ENCODE assay signal across 2 cellular contexts in genomic region chr17:77927777-77928518, GRCh38.
TF ChIP-seq lines count a peak whose summit lies in the region.

No MANE protein-coding gene starts in this region.

TF ChIP-seq in SK-N-SH, 30 proteins besides CTCF, POLR2A, EP300 and RAD21 (continued from another document):
- TF ChIP-seq, protein P1, sequence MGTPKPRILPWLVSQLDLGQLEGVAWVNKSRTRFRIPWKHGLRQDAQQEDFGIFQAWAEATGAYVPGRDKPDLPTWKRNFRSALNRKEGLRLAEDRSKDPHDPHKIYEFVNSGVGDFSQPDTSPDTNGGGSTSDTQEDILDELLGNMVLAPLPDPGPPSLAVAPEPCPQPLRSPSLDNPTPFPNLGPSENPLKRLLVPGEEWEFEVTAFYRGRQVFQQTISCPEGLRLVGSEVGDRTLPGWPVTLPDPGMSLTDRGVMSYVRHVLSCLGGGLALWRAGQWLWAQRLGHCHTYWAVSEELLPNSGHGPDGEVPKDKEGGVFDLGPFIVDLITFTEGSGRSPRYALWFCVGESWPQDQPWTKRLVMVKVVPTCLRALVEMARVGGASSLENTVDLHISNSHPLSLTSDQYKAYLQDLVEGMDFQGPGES (IDR thresholded peaks at IDR 0.05; ENCODE audit: low read depth, low read length), result no peak
- no peak for TF ChIP-seq GATA2 (CRISPR knock-in tag; IDR thresholded peaks at IDR 0.05)
- TF ChIP-seq, protein P2, sequence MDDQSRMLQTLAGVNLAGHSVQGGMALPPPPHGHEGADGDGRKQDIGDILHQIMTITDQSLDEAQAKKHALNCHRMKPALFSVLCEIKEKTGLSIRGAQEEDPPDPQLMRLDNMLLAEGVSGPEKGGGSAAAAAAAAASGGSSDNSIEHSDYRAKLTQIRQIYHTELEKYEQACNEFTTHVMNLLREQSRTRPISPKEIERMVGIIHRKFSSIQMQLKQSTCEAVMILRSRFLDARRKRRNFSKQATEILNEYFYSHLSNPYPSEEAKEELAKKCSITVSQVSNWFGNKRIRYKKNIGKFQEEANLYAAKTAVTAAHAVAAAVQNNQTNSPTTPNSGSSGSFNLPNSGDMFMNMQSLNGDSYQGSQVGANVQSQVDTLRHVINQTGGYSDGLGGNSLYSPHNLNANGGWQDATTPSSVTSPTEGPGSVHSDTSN (IDR thresholded peaks at IDR 0.05), result no peak
- TF ChIP-seq FOXJ3 (CRISPR knock-in tag; IDR thresholded peaks at IDR 0.05), result 0 out of 2 replicates have a peak, but pooled peaks have one; percentile 34
- peak; percentile 31 for TF ChIP-seq CHD2 (IDR thresholded peaks at IDR 0.05; ENCODE audit: low read length, partially characterized antibody)
- no peak for TF ChIP-seq SIN3A (IDR thresholded peaks at IDR 0.05; ENCODE audit: borderline replicate concordance, low read depth, low read length)
- TF ChIP-seq MXI1 (IDR thresholded peaks at IDR 0.05; ENCODE audit: low read depth, low read length), result peak; percentile 92

TF ChIP-seq in SK-N-SH treated with all-trans-retinoic acid at 6 μM for 48 hours, 23 proteins besides CTCF, POLR2A, EP300 and RAD21 (continued from another document):
- TF ChIP-seq, protein P3, sequence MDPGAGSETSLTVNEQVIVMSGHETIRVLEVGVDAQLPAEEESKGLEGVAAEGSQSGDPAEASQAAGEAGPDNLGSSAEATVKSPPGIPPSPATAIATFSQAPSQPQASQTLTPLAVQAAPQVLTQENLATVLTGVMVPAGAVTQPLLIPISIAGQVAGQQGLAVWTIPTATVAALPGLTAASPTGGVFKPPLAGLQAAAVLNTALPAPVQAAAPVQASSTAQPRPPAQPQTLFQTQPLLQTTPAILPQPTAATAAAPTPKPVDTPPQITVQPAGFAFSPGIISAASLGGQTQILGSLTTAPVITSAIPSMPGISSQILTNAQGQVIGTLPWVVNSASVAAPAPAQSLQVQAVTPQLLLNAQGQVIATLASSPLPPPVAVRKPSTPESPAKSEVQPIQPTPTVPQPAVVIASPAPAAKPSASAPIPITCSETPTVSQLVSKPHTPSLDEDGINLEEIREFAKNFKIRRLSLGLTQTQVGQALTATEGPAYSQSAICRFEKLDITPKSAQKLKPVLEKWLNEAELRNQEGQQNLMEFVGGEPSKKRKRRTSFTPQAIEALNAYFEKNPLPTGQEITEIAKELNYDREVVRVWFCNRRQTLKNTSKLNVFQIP (CRISPR knock-in tag; IDR thresholded peaks at IDR 0.05; ENCODE audit: borderline replicate concordance, low read depth), result no peak
- TF ChIP-seq ZNF70 (CRISPR knock-in tag; IDR thresholded peaks at IDR 0.05), result no peak
- no peak for TF ChIP-seq CSRNP3 (CRISPR knock-in tag; IDR thresholded peaks at IDR 0.05)
- no peak for TF ChIP-seq ZNF8 (CRISPR knock-in tag; IDR thresholded peaks at IDR 0.05)
- no peak for TF ChIP-seq ARNTL (CRISPR knock-in tag; IDR thresholded peaks at IDR 0.05; ENCODE audit: borderline replicate concordance, low read depth)
- no peak for TF ChIP-seq BACH2 (CRISPR knock-in tag; IDR thresholded peaks at IDR 0.05; ENCODE audit: borderline replicate concordance)
- TF ChIP-seq, protein P4, sequence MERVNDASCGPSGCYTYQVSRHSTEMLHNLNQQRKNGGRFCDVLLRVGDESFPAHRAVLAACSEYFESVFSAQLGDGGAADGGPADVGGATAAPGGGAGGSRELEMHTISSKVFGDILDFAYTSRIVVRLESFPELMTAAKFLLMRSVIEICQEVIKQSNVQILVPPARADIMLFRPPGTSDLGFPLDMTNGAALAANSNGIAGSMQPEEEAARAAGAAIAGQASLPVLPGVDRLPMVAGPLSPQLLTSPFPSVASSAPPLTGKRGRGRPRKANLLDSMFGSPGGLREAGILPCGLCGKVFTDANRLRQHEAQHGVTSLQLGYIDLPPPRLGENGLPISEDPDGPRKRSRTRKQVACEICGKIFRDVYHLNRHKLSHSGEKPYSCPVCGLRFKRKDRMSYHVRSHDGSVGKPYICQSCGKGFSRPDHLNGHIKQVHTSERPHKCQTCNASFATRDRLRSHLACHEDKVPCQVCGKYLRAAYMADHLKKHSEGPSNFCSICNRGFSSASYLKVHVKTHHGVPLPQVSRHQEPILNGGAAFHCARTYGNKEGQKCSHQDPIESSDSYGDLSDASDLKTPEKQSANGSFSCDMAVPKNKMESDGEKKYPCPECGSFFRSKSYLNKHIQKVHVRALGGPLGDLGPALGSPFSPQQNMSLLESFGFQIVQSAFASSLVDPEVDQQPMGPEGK (CRISPR knock-in tag; IDR thresholded peaks at IDR 0.05; ENCODE audit: borderline replicate concordance), result no peak
- no peak for TF ChIP-seq CSDC2 (CRISPR knock-in tag; IDR thresholded peaks at IDR 0.05)
